In genomic region chr10:119932631-119933030, GRCh38 we compare ENCODE assay signal across 13 cellular contexts.
"Had no signal": no experiment of that assay in that cellular context is flagged by ENCODE, and none has a peak within 500 bp of the region (broad histone marks: within the 10 kb centered on the region; RNA-seq: fewer than 3 reads in every experiment).

No MANE protein-coding gene starts in this region.

- DNase-seq: activated CD4-positive, alpha-beta T cell treated with anti-CD3 and anti-CD28 coated beads for 48 hours; activated CD8-positive, alpha-beta memory T cell treated with anti-CD3 and anti-CD28 coated beads for 24 hours; activated CD8-positive, alpha-beta memory T cell treated with anti-CD3 and anti-CD28 coated beads, Interleukin-2, amount 50 U/mL, for 48 hours; effector memory CD8-positive, alpha-beta T cell; foreskin keratinocyte; glutamatergic neuron; left colon; lower lobe of right lung; posterior cingulate gyrus; stimulated activated naive B cell treated with anti-CD40 and anti-IgM and Interleukin-4, amounts not matched to agents 10 μg/mL and 1 μg/mL and 100 μg/mL, for 72 hours had no signal

- H3K27ac ChIP-seq: foreskin keratinocyte, lower lobe of right lung had no signal

- H3K4me1 ChIP-seq: foreskin keratinocyte had no signal

- H3K4me3 ChIP-seq: lower lobe of right lung had no signal

- H3K9me3 ChIP-seq: lower lobe of right lung had no signal

- ATAC-seq: effector memory CD8-positive, alpha-beta T cell; foreskin keratinocyte; left colon; natural killer cell treated with Interleukin-12 subunit alpha and Interleukin-12 subunit beta and Interleukin-15 and Interleukin-18, amount 100 ng/mL, for 72 hours; stimulated activated naive B cell treated with anti-CD40 and anti-IgM and Interleukin-4, amounts not matched to agents 10 μg/mL and 1 μg/mL and 100 μg/mL, for 72 hours had no signal

- H3K27me3 ChIP-seq: foreskin keratinocyte had no signal

- H3K27ac Mint-ChIP-seq: activated naive CD8-positive, alpha-beta T cell; natural killer cell treated with Interleukin-12 subunit alpha and Interleukin-12 subunit beta and Interleukin-15 and Interleukin-18, amount 100 ng/mL, for 72 hours; stimulated activated naive B cell treated with anti-CD40 and anti-IgM and Interleukin-4, amounts not matched to agents 10 μg/mL and 1 μg/mL and 100 μg/mL, for 72 hours had no signal

- H3K27me3 Mint-ChIP-seq: activated naive CD8-positive, alpha-beta T cell; effector memory CD8-positive, alpha-beta T cell; natural killer cell treated with Interleukin-12 subunit alpha and Interleukin-12 subunit beta and Interleukin-15 and Interleukin-18, amount 100 ng/mL, for 72 hours; stimulated activated naive B cell treated with anti-CD40 and anti-IgM and Interleukin-4, amounts not matched to agents 10 μg/mL and 1 μg/mL and 100 μg/mL, for 72 hours had no signal

- H3K9me3 Mint-ChIP-seq: effector memory CD8-positive, alpha-beta T cell; mesothelial cell of epicardium; natural killer cell treated with Interleukin-12 subunit alpha and Interleukin-12 subunit beta and Interleukin-15 and Interleukin-18, amount 100 ng/mL, for 72 hours; stimulated activated naive B cell treated with anti-CD40 and anti-IgM and Interleukin-4, amounts not matched to agents 10 μg/mL and 1 μg/mL and 100 μg/mL, for 72 hours had no signal

- H3K4me3 Mint-ChIP-seq: activated naive CD8-positive, alpha-beta T cell; effector memory CD8-positive, alpha-beta T cell; mesothelial cell of epicardium; natural killer cell treated with Interleukin-12 subunit alpha and Interleukin-12 subunit beta and Interleukin-15 and Interleukin-18, amount 100 ng/mL, for 72 hours; stimulated activated naive B cell treated with anti-CD40 and anti-IgM and Interleukin-4, amounts not matched to agents 10 μg/mL and 1 μg/mL and 100 μg/mL, for 72 hours had no signal

- H3K4me1 Mint-ChIP-seq: mesothelial cell of epicardium; stimulated activated naive B cell treated with anti-CD40 and anti-IgM and Interleukin-4, amounts not matched to agents 10 μg/mL and 1 μg/mL and 100 μg/mL, for 72 hours had no signal
